ENCODE assay signal across 17 cellular contexts in the genomic region with DNA sequence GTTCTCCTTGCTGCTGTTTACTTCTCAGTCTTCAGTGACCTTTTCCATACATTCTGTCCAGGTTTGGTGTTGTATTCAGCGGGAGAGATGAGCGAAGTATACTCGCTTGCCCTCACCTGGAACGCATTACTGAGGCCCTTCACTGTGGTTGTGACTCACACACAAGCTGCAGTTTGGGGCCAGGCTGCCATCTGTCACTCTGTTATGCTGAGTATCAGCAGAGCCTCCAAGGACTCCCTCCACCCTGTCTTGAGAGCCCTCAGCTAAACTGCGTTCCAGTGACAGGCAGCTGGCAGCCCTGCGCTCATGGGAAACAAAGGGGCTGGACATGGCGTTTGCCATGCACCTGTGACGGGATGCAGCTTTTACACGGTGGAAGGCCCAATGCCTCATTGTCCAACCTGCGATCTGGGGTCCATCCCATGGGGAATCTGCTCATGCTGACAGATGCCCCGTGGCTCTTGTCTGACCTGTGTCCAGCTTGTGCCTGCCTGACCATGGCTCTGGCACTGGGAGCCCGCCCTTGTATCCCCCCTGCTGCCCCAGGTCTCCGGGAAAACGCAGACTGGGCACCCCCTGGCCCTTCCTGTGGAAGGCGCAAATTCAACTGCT. TPM values are rescaled to one million over a fixed set of nuclear protein-coding genes. Genes with fewer than 3 reads are reported as not detected.
DNase-seq lines count a peak whose midpoint lies in the region; ATAC-seq and TF ChIP-seq lines count a peak whose summit lies in the region.
"Had no signal": no experiment of that assay in that cellular context is flagged by ENCODE, and none has a peak within 500 bp of the region (broad histone marks: within the 10 kb centered on the region; RNA-seq: fewer than 3 reads in every experiment).

No MANE protein-coding gene starts in this region.

- H3K9me3 Mint-ChIP-seq in GM23338: no peaks in the 10 kb centered on the region

- no peak overlapping the region for H3K27ac Mint-ChIP-seq in GM23338
- H3K27ac Mint-ChIP-seq: activated CD8-positive, alpha-beta memory T cell treated with anti-CD3 and anti-CD28 coated beads, Interleukin-2, amount 10 ng/mL, durations not matched to agents 7 days and 5 days had no signal

- H3K4me3 Mint-ChIP-seq in GM23338: no peak overlapping the region
- H3K4me3 Mint-ChIP-seq: activated CD8-positive, alpha-beta memory T cell treated with anti-CD3 and anti-CD28 coated beads, Interleukin-2, amount 10 ng/mL, durations not matched to agents 7 days and 5 days had no signal

- H2AFZ ChIP-seq in GM23338: no peak overlapping the region

- H4K20me1 ChIP-seq in BLaER1: no peaks in the 10 kb centered on the region
- no peaks in the 10 kb centered on the region for H4K20me1 ChIP-seq in GM23338 (replicated peaks; ENCODE audit: insufficient read depth)

- no peaks in the 10 kb centered on the region for H3K79me2 ChIP-seq in GM23338 (replicated peaks; ENCODE audit: insufficient read depth)

- ATAC-seq in HG03354 (IDR thresholded peaks at IDR 0.05; ENCODE audit: poor library complexity, severe bottlenecking, unreplicated experiment): no peak
- ATAC-seq in GM23338: no peak
- ATAC-seq: activated CD8-positive, alpha-beta memory T cell treated with anti-CD3 and anti-CD28 coated beads, Interleukin-2, amount 10 ng/mL, durations not matched to agents 7 days and 5 days; body of pancreas; HepG2 had no signal

- no peaks in the 10 kb centered on the region for H3K27me3 ChIP-seq in BLaER1
- no peaks in the 10 kb centered on the region for H3K27me3 ChIP-seq in GM23338 (ENCODE audit: insufficient read depth)
- H3K27me3 ChIP-seq: body of pancreas had no signal

- H3F3A ChIP-seq in GM23338 (replicated peaks; ENCODE audit: low read depth): no peaks in the 10 kb centered on the region

- H3K36me3 ChIP-seq in BLaER1 (no peaks in the 10 kb centered on the region), GM23338 (ENCODE audit: insufficient read depth) (no peaks in the 10 kb centered on the region)
- H3K36me3 ChIP-seq: left ventricle myocardium inferior had no signal

- H3K4me1 Mint-ChIP-seq in GM23338: no peaks in the 10 kb centered on the region

- H3K4me2 ChIP-seq in BLaER1 (peak overlapping the region; percentile 61), GM23338 (no peak overlapping the region)

- H3K27ac ChIP-seq in BLaER1 (no peak overlapping the region), GM23338 (ENCODE audit: low read depth) (no peak overlapping the region)
- H3K27ac ChIP-seq: body of pancreas, left ventricle myocardium inferior had no signal

- H3K4me3 ChIP-seq in BLaER1 (no peak overlapping the region), GM23338 (no peak overlapping the region)
- H3K4me3 ChIP-seq: body of pancreas, left ventricle myocardium inferior had no signal

- H3K4me1 ChIP-seq in BLaER1: peaks cover 22% of the 10 kb centered on the region
- H3K4me1 ChIP-seq in GM23338 (ENCODE audit: insufficient read depth): no peaks in the 10 kb centered on the region

- no peaks in the 10 kb centered on the region for H3K36me3 Mint-ChIP-seq in GM23338 (ENCODE audit: low read depth)
- H3K36me3 Mint-ChIP-seq: activated CD8-positive, alpha-beta memory T cell treated with anti-CD3 and anti-CD28 coated beads, Interleukin-2, amount 10 ng/mL, durations not matched to agents 7 days and 5 days had no signal

- H3K9ac ChIP-seq in BLaER1: no peak overlapping the region

- H3K9me3 ChIP-seq in BLaER1: no peaks in the 10 kb centered on the region
- H3K9me3 ChIP-seq: body of pancreas, left ventricle myocardium inferior had no signal

- no peak for TF ChIP-seq CTCF in GM23338 (conservative IDR thresholded peaks at IDR 0.05; ENCODE audit: low read depth in 2 of 2)

- DNase-seq in ELR (ENCODE audit: low read depth): peak; percentile 30
- DNase-seq in NCI-H524 treated with DMSO at 0.1 percent for 48 hours (lab: John Stamatoyannopoulos, UW): peak; percentile 90
- peak; percentile 15 for DNase-seq in fibroblast of peridontal ligament (ENCODE audit: extremely low read depth)
- no peak for DNase-seq in SKM-1 (lab: John Stamatoyannopoulos, UW; ENCODE audit: unreplicated experiment)
- no peak for DNase-seq in NCI-H748 (lab: John Stamatoyannopoulos, UW; ENCODE audit: unreplicated experiment)
- no peak for DNase-seq in GM23338 (ENCODE audit: low spot score)
- DNase-seq: activated CD8-positive, alpha-beta memory T cell treated with anti-CD3 and anti-CD28 coated beads, Interleukin-2, amount 10 ng/mL, durations not matched to agents 7 days and 5 days; activated naive CD4-positive, alpha-beta T cell; body of pancreas; GOT3; left ventricle myocardium inferior; MV-4-11; NCI-H510A; T-helper 1 cell had no signal

- peaks cover 3% of the 10 kb centered on the region for H3K27me3 Mint-ChIP-seq in GM23338 (ENCODE audit: insufficient read depth, low read depth, poor library complexity)

- no peaks in the 10 kb centered on the region for H3K9me2 ChIP-seq in GM23338 (ENCODE audit: insufficient read depth)

TF ChIP-seq in GM23338, 12 proteins besides CTCF, POLR2A, EP300 and RAD21 (continues in another document):
- TF ChIP-seq JUNB (IDR thresholded peaks at IDR 0.05; ENCODE audit: unreplicated experiment) (no peak), CREB1 (CRISPR knock-in tag; IDR thresholded peaks at IDR 0.05; ENCODE audit: low read depth) (no peak), EZH2 (IDR thresholded peaks at IDR 0.05; ENCODE audit: low read depth, unreplicated experiment) (no peak), EZH2phosphoT487 (IDR thresholded peaks at IDR 0.05; ENCODE audit: unreplicated experiment) (no peak)
- TF ChIP-seq, protein P1, sequence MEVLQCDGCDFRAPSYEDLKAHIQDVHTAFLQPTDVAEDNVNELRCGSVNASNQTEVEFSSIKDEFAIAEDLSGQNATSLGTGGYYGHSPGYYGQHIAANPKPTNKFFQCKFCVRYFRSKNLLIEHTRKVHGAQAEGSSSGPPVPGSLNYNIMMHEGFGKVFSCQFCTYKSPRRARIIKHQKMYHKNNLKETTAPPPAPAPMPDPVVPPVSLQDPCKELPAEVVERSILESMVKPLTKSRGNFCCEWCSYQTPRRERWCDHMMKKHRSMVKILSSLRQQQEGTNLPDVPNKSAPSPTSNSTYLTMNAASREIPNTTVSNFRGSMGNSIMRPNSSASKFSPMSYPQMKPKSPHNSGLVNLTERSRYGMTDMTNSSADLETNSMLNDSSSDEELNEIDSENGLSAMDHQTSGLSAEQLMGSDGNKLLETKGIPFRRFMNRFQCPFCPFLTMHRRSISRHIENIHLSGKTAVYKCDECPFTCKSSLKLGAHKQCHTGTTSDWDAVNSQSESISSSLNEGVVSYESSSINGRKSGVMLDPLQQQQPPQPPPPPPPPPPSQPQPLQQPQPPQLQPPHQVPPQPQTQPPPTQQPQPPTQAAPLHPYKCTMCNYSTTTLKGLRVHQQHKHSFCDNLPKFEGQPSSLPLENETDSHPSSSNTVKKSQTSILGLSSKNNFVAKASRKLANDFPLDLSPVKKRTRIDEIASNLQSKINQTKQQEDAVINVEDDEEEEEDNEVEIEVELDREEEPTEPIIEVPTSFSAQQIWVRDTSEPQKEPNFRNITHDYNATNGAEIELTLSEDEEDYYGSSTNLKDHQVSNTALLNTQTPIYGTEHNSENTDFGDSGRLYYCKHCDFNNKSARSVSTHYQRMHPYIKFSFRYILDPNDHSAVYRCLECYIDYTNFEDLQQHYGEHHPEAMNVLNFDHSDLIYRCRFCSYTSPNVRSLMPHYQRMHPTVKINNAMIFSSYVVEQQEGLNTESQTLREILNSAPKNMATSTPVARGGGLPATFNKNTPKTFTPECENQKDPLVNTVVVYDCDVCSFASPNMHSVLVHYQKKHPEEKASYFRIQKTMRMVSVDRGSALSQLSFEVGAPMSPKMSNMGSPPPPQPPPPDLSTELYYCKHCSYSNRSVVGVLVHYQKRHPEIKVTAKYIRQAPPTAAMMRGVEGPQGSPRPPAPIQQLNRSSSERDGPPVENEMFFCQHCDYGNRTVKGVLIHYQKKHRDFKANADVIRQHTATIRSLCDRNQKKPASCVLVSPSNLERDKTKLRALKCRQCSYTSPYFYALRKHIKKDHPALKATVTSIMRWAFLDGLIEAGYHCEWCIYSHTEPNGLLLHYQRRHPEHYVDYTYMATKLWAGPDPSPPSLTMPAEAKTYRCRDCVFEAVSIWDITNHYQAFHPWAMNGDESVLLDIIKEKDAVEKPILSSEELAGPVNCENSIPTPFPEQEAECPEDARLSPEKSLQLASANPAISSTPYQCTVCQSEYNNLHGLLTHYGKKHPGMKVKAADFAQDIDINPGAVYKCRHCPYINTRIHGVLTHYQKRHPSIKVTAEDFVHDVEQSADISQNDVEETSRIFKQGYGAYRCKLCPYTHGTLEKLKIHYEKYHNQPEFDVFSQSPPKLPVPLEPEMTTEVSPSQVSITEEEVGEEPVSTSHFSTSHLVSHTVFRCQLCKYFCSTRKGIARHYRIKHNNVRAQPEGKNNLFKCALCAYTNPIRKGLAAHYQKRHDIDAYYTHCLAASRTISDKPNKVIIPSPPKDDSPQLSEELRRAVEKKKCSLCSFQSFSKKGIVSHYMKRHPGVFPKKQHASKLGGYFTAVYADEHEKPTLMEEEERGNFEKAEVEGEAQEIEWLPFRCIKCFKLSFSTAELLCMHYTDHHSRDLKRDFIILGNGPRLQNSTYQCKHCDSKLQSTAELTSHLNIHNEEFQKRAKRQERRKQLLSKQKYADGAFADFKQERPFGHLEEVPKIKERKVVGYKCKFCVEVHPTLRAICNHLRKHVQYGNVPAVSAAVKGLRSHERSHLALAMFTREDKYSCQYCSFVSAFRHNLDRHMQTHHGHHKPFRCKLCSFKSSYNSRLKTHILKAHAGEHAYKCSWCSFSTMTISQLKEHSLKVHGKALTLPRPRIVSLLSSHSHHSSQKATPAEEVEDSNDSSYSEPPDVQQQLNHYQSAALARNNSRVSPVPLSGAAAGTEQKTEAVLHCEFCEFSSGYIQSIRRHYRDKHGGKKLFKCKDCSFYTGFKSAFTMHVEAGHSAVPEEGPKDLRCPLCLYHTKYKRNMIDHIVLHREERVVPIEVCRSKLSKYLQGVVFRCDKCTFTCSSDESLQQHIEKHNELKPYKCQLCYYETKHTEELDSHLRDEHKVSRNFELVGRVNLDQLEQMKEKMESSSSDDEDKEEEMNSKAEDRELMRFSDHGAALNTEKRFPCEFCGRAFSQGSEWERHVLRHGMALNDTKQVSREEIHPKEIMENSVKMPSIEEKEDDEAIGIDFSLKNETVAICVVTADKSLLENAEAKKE (CRISPR knock-in tag; IDR thresholded peaks at IDR 0.05): no peak

RNA-seq across cellular contexts. Expression of a gene that starts 6.5 kb away (rescaled TPM):
- total RNA-seq in GM23338 (2014; rRNA removed; shearing (Covaris generic)): 18.1 and 43.4 TPM in 2 replicates
- polyA plus RNA-seq in GM23338 (2016; fragmentation: Nextera tagmentation; extraction: Ambion mirVana): 5.4 and 7.9 TPM in 2 replicates

RNA-seq across cellular contexts. Expression of a gene that starts 10.7 kb away (rescaled TPM):
- total RNA-seq in GM23338 (2014; rRNA removed; shearing (Covaris generic)): 7.9 and 13.8 TPM in 2 replicates
- polyA plus RNA-seq in GM23338 (2016; fragmentation: Nextera tagmentation; extraction: Ambion mirVana): 2.1 TPM in 2 replicates
- total RNA-seq: activated CD8-positive, alpha-beta memory T cell treated with anti-CD3 and anti-CD28 coated beads, Interleukin-2, amount 10 ng/mL, durations not matched to agents 7 days and 5 days; left ventricle myocardium inferior had no signal

RNA-seq across cellular contexts. Expression of a gene that starts 39.5 kb away (rescaled TPM):
- total RNA-seq in GM23338 (2014; rRNA removed; shearing (Covaris generic)): 0.12 and 1.0 TPM in 2 replicates
- polyA plus RNA-seq in GM23338 (2016; fragmentation: Nextera tagmentation; extraction: Ambion mirVana): 0.61 and 0.63 TPM in 2 replicates
- total RNA-seq: activated CD8-positive, alpha-beta memory T cell treated with anti-CD3 and anti-CD28 coated beads, Interleukin-2, amount 10 ng/mL, durations not matched to agents 7 days and 5 days; left ventricle myocardium inferior had no signal

Comparison
In these comparisons a context has a peak if more than half of its experiments do, and no peak if none do; other contexts are left out.
1. DNase-seq: peak in ELR (single experiment), NCI-H524 treated with DMSO at 0.1 percent for 48 hours (single experiment) and fibroblast of peridontal ligament (single experiment); none in SKM-1 (single experiment), NCI-H748 (single experiment) and GM23338 (single experiment).